8 cellular contexts compared by ENCODE assay signal in genomic region chr11:18384157-18384641, GRCh38. TPM values are rescaled to one million over a fixed set of nuclear protein-coding genes. Genes with fewer than 3 reads are reported as not detected.
A peak's percentile ranks its signal among the peaks of the same experiment; 100 is the strongest.
DNase-seq lines count a peak whose midpoint lies in the region; ATAC-seq and TF ChIP-seq lines count a peak whose summit lies in the region.

No MANE protein-coding gene starts in this region.

- intact Hi-C loops in Calu3 (cut with micrococcal nuclease; ENCODE audit: unreplicated experiment) = loop anchor here (1.0 to 5.0 kb wide), 2 partner anchors 10 to 62 kb away; partner anchors contain the start of genes GTF2H1, HPS5 and LDHA
- intact Hi-C loops in natural killer cell (cut with micrococcal nuclease) = loop anchor here (1.0 kb wide), 1 partner anchor 10 kb away; the partner anchor contains the start of gene LDHA

- ATAC-seq in GM19452 (IDR thresholded peaks at IDR 0.05; ENCODE audit: unreplicated experiment) (peak; percentile 49), HG03520 (IDR thresholded peaks at IDR 0.05; ENCODE audit: unreplicated experiment) (peak; percentile 62), T-helper 17 cell (peak; percentile 1), natural killer cell (peak; percentile 17 to 44 (median 20))

- TF ChIP-seq CTCF in Calu3 (IDR thresholded peaks at IDR 0.05; ENCODE audit: unreplicated experiment) = no peak
- TF ChIP-seq CTCF in natural killer cell (IDR thresholded peaks at IDR 0.05) = no peak
- TF ChIP-seq CTCF in GM10248 (IDR thresholded peaks at IDR 0.05; ENCODE audit: control extremely low read depth, extremely low read depth, low read depth, missing control alignments) = no peak
- TF ChIP-seq CTCF in GM13976 (IDR thresholded peaks at IDR 0.05; ENCODE audit: borderline replicate concordance, control extremely low read depth, extremely low read depth, insufficient read depth, missing control alignments) = no peak

- no peaks in the 10 kb centered on the region for H3K9me3 ChIP-seq in T-helper 17 cell (ENCODE audit: control insufficient read depth, low read length, poor library complexity, severe bottlenecking)

- H3K27me3 Mint-ChIP-seq in Calu3 (ENCODE audit: unreplicated experiment) = no peaks in the 10 kb centered on the region
- H3K27me3 Mint-ChIP-seq in T-helper 17 cell = no peaks in the 10 kb centered on the region
- H3K27me3 Mint-ChIP-seq in natural killer cell (ENCODE audit: low read depth in 2 of 2) = no peaks in the 10 kb centered on the region

- H3K9me3 Mint-ChIP-seq in Calu3 (ENCODE audit: low read depth, unreplicated experiment) = no peaks in the 10 kb centered on the region
- no peaks in the 10 kb centered on the region for H3K9me3 Mint-ChIP-seq in natural killer cell

- BruUV-seq in Calu3 (replicated peaks; lab: Mats Ljungman, UMichigan) = no TSS peak

- peaks cover 11% of the 10 kb centered on the region for H3K36me3 Mint-ChIP-seq in Calu3 (ENCODE audit: insufficient read depth, unreplicated experiment)
- no peaks in the 10 kb centered on the region for H3K36me3 Mint-ChIP-seq in T-helper 17 cell (ENCODE audit: low read depth)
- no peaks in the 10 kb centered on the region for H3K36me3 Mint-ChIP-seq in natural killer cell

- POLR2A ChIA-PET in GM10248 (lab: Yijun Ruan, JAX) = interaction anchor here (1.3 to 3.0 kb wide), 2 partner anchors 8 to 11 kb away, joined by 4 to 41 read pairs; partner anchors contain the start of gene LDHA

- DNase-seq in Calu3 = peak; percentile 66
- no peak for DNase-seq in T-helper 17 cell
- DNase-seq in erythroblast (lab: John Stamatoyannopoulos, UW) = peak; percentile 22 to 31
- DNase-seq in natural killer cell = no peak
- no peak for DNase-seq in GM10248 (ENCODE audit: extremely low spot score)
- DNase-seq in GM13976 (ENCODE audit: low spot score) = no peak

- H3K27ac Mint-ChIP-seq in Calu3 (ENCODE audit: unreplicated experiment) (peak overlapping the region; percentile 98), T-helper 17 cell (peak overlapping the region; percentile 98), natural killer cell (peak overlapping the region; percentile 94 to 97)

- TF ChIP-seq POLR2A in erythroblast (IDR thresholded peaks at IDR 0.05; ENCODE audit: low read length) = no peak

- H3K4me3 Mint-ChIP-seq in Calu3 (ENCODE audit: low read depth, unreplicated experiment) (peak overlapping the region; percentile 61), T-helper 17 cell (peak overlapping the region; percentile 85), natural killer cell (peak overlapping the region; percentile 73)

- in situ Hi-C loops in GM13976 (cut with MboI; ENCODE audit: low sequenced_read_pairs, unreplicated experiment) = no loop called here

- CTCF ChIA-PET in Calu3 (lab: Charles Lee) = interaction anchor here (0.5 to 3.4 kb wide), 6 partner anchors 11 to 269 kb away, joined by 3 to 41 read pairs (median 4); partner anchors contain the start of gene LDHA
- CTCF ChIA-PET in GM10248 (lab: Yijun Ruan, JAX) = interaction anchor here (0.6 to 5.2 kb wide), 12 partner anchors 10 to 269 kb away, joined by 3 to 35 read pairs (median 3); partner anchors contain the start of genes LDHA and LDHAL6A

- H3K4me1 Mint-ChIP-seq in Calu3 (ENCODE audit: low read depth, unreplicated experiment) (peaks cover 44% of the 10 kb centered on the region), T-helper 17 cell (peaks cover 44% of the 10 kb centered on the region), natural killer cell (peaks cover 17 to 27% of the 10 kb centered on the region in 2 donors)

RNA-seq across cellular contexts. Expression of gene LDHA, which starts 10.2 kb away (rescaled TPM):
- total RNA-seq in Calu3 (2022) (635 and 721 TPM in 2 replicates), T-helper 17 cell (100 to 1,000 TPM; 260 to 313 TPM), natural killer cell (100 to 1,000 TPM; 217 to 275 (median 228) TPM)

RNA-seq across cellular contexts. Expression of gene LDHC, which starts 27.9 kb away (rescaled TPM):
- total RNA-seq in Calu3 (2022) = not detected in 2 replicates
- not detected for total RNA-seq in T-helper 17 cell
- total RNA-seq in natural killer cell = not detected

Comparison
In these comparisons a context has a peak if more than half of its experiments do, and no peak if none do; other contexts are left out.
1. DNase-seq: peak in Calu3 (single experiment) and erythroblast (2 of 2); none in T-helper 17 cell (0 of 3), natural killer cell (single experiment), GM10248 (single experiment) and GM13976 (single experiment).
2. ATAC-seq: peak in every context shown above with its lines; median percentile 62 in HG03520; 49 in GM19452; 20 in natural killer cell; 1 in T-helper 17 cell.
3. Peak in every context shown above with its lines, with median percentiles within 50 percentile points of each other: H3K27ac Mint-ChIP-seq and H3K4me3 Mint-ChIP-seq.